8 cellular contexts compared by ENCODE assay signal in genomic region chr15:65791335-65792129, GRCh38. TPM values are rescaled to one million over a fixed set of nuclear protein-coding genes. Genes with fewer than 3 reads are reported as not detected.
DNase-seq lines count a peak whose midpoint lies in the region; FAIRE-seq and TF ChIP-seq lines count a peak whose summit lies in the region.

No MANE protein-coding gene starts in this region.

- H3K4me1 ChIP-seq in SK-N-SH (ENCODE audit: control insufficient read depth in 1 of 2, insufficient read depth in 2 of 2, low read depth in 1 of 2, low read length in 1 of 2): peaks cover 0 to 3% of the 10 kb centered on the region in 2 experiments; a peak in 3 of 4 replicates
- peaks cover 5 to 15% of the 10 kb centered on the region in 2 donors for H3K4me1 ChIP-seq in ascending aorta

- intact Hi-C loops in ascending aorta (cut with DNase I): loop anchor here (1.0 to 5.0 kb wide), 4 partner anchors 41 to 711 kb away; partner anchors contain the start of genes INTS14, RAB11A and RPL4

- CTCF ChIA-PET in SK-N-SH (lab: Yijun Ruan, JAX): interaction anchor here (0.9 to 2.0 kb wide), 5 partner anchors 10 to 196 kb away, joined by 3 to 8 read pairs (median 4); no protein-coding TSS in a partner anchor

- POLR2A ChIA-PET in SK-N-SH (lab: Yijun Ruan, JAX): interaction anchor here (2.9 kb wide), 1 partner anchor 78 kb away, joined by 12 read pairs; the partner anchor contains the start of gene RAB11A

- H3K9ac ChIP-seq in SK-N-SH: peak overlapping the region; percentile 70

- H3K4me2 ChIP-seq in SK-N-SH: peak overlapping the region; percentile 79

- no peaks in the 10 kb centered on the region for H3K36me3 ChIP-seq in SK-N-SH (replicated peaks in 1 of 2; ENCODE audit: control insufficient read depth in 1 of 2, insufficient read depth in 2 of 2, low read length in 1 of 2)
- no peaks in the 10 kb centered on the region for H3K36me3 ChIP-seq in ascending aorta

- peak; percentile 30 for DNase-seq in HS-27A (ENCODE audit: low read depth)
- DNase-seq in SK-N-SH: no peak
- peak in 1 of 2 donors; percentile 85 for DNase-seq in ascending aorta (ENCODE audit: low spot score in 2 of 2)
- DNase-seq in hypothalamus (lab: John Stamatoyannopoulos, UW): peak in 46 of 51 donors; percentile 19 to 90 (median 56)
- peak; percentile 78 for DNase-seq in retina
- DNase-seq in GM19239 (ENCODE audit: insufficient read length, low spot score): no peak
- DNase-seq in NCI-H2029 (lab: John Stamatoyannopoulos, UW): no peak

- no peaks in the 10 kb centered on the region for H3K27me3 ChIP-seq in SK-N-SH (ENCODE audit: insufficient read depth)
- H3K27me3 ChIP-seq in ascending aorta: no peaks in the 10 kb centered on the region

- TF ChIP-seq CTCF in SK-N-SH (IDR thresholded peaks at IDR 0.05) (no peak), ascending aorta (IDR thresholded peaks at IDR 0.05) (no peak)

- peaks cover 31% of the 10 kb centered on the region for H3K79me2 ChIP-seq in SK-N-SH (ENCODE audit: insufficient read depth)

- no peak for TF ChIP-seq EP300 in SK-N-SH (IDR thresholded peaks at IDR 0.05; ENCODE audit: borderline replicate concordance in 1 of 2, low read depth in 1 of 2, low read length in 1 of 2)

- H3F3A ChIP-seq in SK-N-SH (replicated peaks; ENCODE audit: insufficient read depth): peaks cover 8% of the 10 kb centered on the region

- H3K9me3 ChIP-seq in SK-N-SH: no peaks in the 10 kb centered on the region
- no peaks in the 10 kb centered on the region for H3K9me3 ChIP-seq in ascending aorta

- H4K20me1 ChIP-seq in SK-N-SH (ENCODE audit: insufficient read depth): no peaks in the 10 kb centered on the region

- no peak for TF ChIP-seq RAD21 in SK-N-SH (IDR thresholded peaks at IDR 0.05; ENCODE audit: low read length)

- H3K27ac ChIP-seq in SK-N-SH (ENCODE audit: low read depth in 2 of 2, low read length in 1 of 2) (peak overlapping the region; percentile 52 to 83), ascending aorta (peak overlapping the region; percentile 98)

- no peaks in the 10 kb centered on the region for H3K9me2 ChIP-seq in SK-N-SH

- TF ChIP-seq POLR2A in GM15510 (IDR thresholded peaks at IDR 0.05; ENCODE audit: borderline replicate concordance, extremely low read depth, insufficient read length): peak; percentile 59

- WGBS in SK-N-SH (ENCODE audit: low lambda C conversion rate): under 1% methylated on average over 34 of the region's 69 CpGs

- H2AFZ ChIP-seq in SK-N-SH (ENCODE audit: low read depth): peak overlapping the region; percentile 54

- no peak for FAIRE-seq in GM19239 (lab: Jason Lieb, UNC)

- H3K4me3 ChIP-seq in SK-N-SH (ENCODE audit: low read depth in 2 of 2, low read length in 1 of 2) (peak overlapping the region; percentile 76 to 79), ascending aorta (peak overlapping the region; percentile 84 to 99)

TF ChIP-seq in SK-N-SH, 30 proteins besides CTCF, POLR2A, EP300 and RAD21:
- TF ChIP-seq FOXM1 (IDR thresholded peaks at IDR 0.05; ENCODE audit: low read depth): no peak
- TF ChIP-seq MXI1 (IDR thresholded peaks at IDR 0.05; ENCODE audit: low read depth, low read length): peak; percentile 51
- TF ChIP-seq FOXJ3 (CRISPR knock-in tag; IDR thresholded peaks at IDR 0.05): no peak

RNA-seq across cellular contexts. Expression of gene DENND4A, which starts 0.6 kb away (rescaled TPM):
- polyA plus RNA-seq in SK-N-SH (2012; rRNA removed): 2.5 and 3.2 TPM in 2 replicates
- polyA plus RNA-seq in SK-N-SH (2012; cell fraction: cytosol; rRNA removed): 3.5 and 4.1 TPM in 2 replicates
- polyA plus RNA-seq in SK-N-SH (2012; cell fraction: nucleus; rRNA removed): 2.8 and 6.6 TPM in 2 replicates
- 21.9 TPM for total RNA-seq in ascending aorta

Comparison
In these comparisons a context has a peak if more than half of its experiments do, and no peak if none do; other contexts are left out.
1. DNase-seq: peak in HS-27A (single experiment), hypothalamus (46 of 51) and retina (single experiment); none in SK-N-SH (single experiment), GM19239 (single experiment) and NCI-H2029 (single experiment).